Comparison of ENCODE assay signal across 9 cellular contexts in genomic region chr5:119322948-119323629, GRCh38. TPM values are rescaled to one million over a fixed set of nuclear protein-coding genes. Genes with fewer than 3 reads are reported as not detected.
DNase-seq lines count a peak whose midpoint lies in the region; ATAC-seq and TF ChIP-seq lines count a peak whose summit lies in the region.
"Had no signal": no experiment of that assay in that cellular context is flagged by ENCODE, and none has a peak within 500 bp of the region (broad histone marks: within the 10 kb centered on the region; RNA-seq: fewer than 3 reads in every experiment).

No MANE protein-coding gene starts in this region.

- peak overlapping the region in 6 of 8 donors; percentile 15 to 67 (median 55) for H3K27ac ChIP-seq in spleen
- H3K27ac ChIP-seq: gastroesophageal sphincter had no signal

- peaks cover 23% of the 10 kb centered on the region for H3K36me3 Mint-ChIP-seq in activated naive CD8-positive, alpha-beta T cell treated with anti-CD3 and anti-CD28 coated beads, Interleukin-2, amount 10 ng/mL, durations not matched to agents 7 days and 5 days

- intact Hi-C loops in spleen (cut with DNase I; ENCODE audit: low total_unique reads) = no loop called here

- no peak for TF ChIP-seq POLR2A in spleen (IDR thresholded peaks at IDR 0.05)

- WGBS in spleen, 5 donors = 68 to 84% (median 74%) methylated on average over 3 of the region's 3 CpGs

- H3K36me3 ChIP-seq in spleen = no peaks in the 10 kb centered on the region
- H3K36me3 ChIP-seq: gastroesophageal sphincter had no signal

- H3K9me3 Mint-ChIP-seq in activated naive CD8-positive, alpha-beta T cell treated with anti-CD3 and anti-CD28 coated beads, Interleukin-2, amount 10 ng/mL, durations not matched to agents 7 days and 5 days = no peaks in the 10 kb centered on the region

- no peaks in the 10 kb centered on the region for H3K27me3 ChIP-seq in spleen (replicated peaks in 1 of 7)
- H3K27me3 ChIP-seq: gastroesophageal sphincter had no signal

- peak; percentile 29 for DNase-seq in DMS53 (lab: John Stamatoyannopoulos, UW)
- DNase-seq in DMS53 treated with DMSO at 0.1 percent for 48 hours (lab: John Stamatoyannopoulos, UW; ENCODE audit: unreplicated experiment) = no peak
- DNase-seq in activated naive CD8-positive, alpha-beta T cell treated with anti-CD3 and anti-CD28 coated beads, Interleukin-2, amount 10 ng/mL, durations not matched to agents 7 days and 5 days = no peak
- no peak for DNase-seq in spleen
- DNase-seq in retina = no peak
- DNase-seq in ecto neural progenitor cell (ENCODE audit: low spot score) = no peak
- DNase-seq in foreskin melanocyte = no peak

- no peak overlapping the region for H3K4me3 ChIP-seq in spleen
- H3K4me3 ChIP-seq: gastroesophageal sphincter had no signal

- peak overlapping the region; percentile 76 for H3K4me3 Mint-ChIP-seq in activated naive CD8-positive, alpha-beta T cell treated with anti-CD3 and anti-CD28 coated beads, Interleukin-2, amount 10 ng/mL, durations not matched to agents 7 days and 5 days

- no peaks in the 10 kb centered on the region for H3K9me3 ChIP-seq in spleen
- H3K9me3 ChIP-seq: gastroesophageal sphincter had no signal

- peaks cover 78% of the 10 kb centered on the region for H3K4me1 Mint-ChIP-seq in activated naive CD8-positive, alpha-beta T cell treated with anti-CD3 and anti-CD28 coated beads, Interleukin-2, amount 10 ng/mL, durations not matched to agents 7 days and 5 days

- no peaks in the 10 kb centered on the region for H3K27me3 Mint-ChIP-seq in activated naive CD8-positive, alpha-beta T cell treated with anti-CD3 and anti-CD28 coated beads, Interleukin-2, amount 10 ng/mL, durations not matched to agents 7 days and 5 days

- ATAC-seq in HG03432 (IDR thresholded peaks at IDR 0.05; ENCODE audit: unreplicated experiment) = peak; percentile 47
- peak; percentile 40 for ATAC-seq in activated naive CD8-positive, alpha-beta T cell treated with anti-CD3 and anti-CD28 coated beads, Interleukin-2, amount 10 ng/mL, durations not matched to agents 7 days and 5 days (ENCODE audit: low read depth)
- ATAC-seq: gastroesophageal sphincter had no signal

- peak overlapping the region; percentile 92 for H3K27ac Mint-ChIP-seq in activated naive CD8-positive, alpha-beta T cell treated with anti-CD3 and anti-CD28 coated beads, Interleukin-2, amount 10 ng/mL, durations not matched to agents 7 days and 5 days

- POLR2A ChIA-PET in activated naive CD8-positive, alpha-beta T cell treated with anti-CD3 and anti-CD28 coated beads, Interleukin-2, amount 10 ng/mL, durations not matched to agents 7 days and 5 days (lab: Charles Lee) = interaction anchor here (1.1 to 3.7 kb wide), 2 partner anchors 13 to 17 kb away, joined by 3 to 23 read pairs; no protein-coding TSS in a partner anchor

- H3K4me1 ChIP-seq in spleen = peaks cover 50 to 100% (median 96%) of the 10 kb centered on the region in 6 donors

- TF ChIP-seq CTCF in spleen (IDR thresholded peaks at IDR 0.05 in 8 of 11, conservative IDR thresholded peaks at IDR 0.05 in 3 of 11) = no peak

RNA-seq across cellular contexts. Expression of gene TNFAIP8, which starts 32.7 kb away (rescaled TPM):
- total RNA-seq in activated naive CD8-positive, alpha-beta T cell treated with anti-CD3 and anti-CD28 coated beads, Interleukin-2, amount 10 ng/mL, durations not matched to agents 7 days and 5 days = 100 to 1,000 TPM; 121 to 122 TPM
- 100 to 1,000 TPM in 4 of 7 donors, 10 to 100 TPM in 3; 71.1 to 113 (median 102) TPM for total RNA-seq in spleen
- 100 to 1,000 TPM in 2 of 3 donors, 10 to 100 TPM in 1; 91.9 to 123 (median 100) TPM for polyA plus RNA-seq in spleen
